Comparison of ENCODE assay signal across 8 cellular contexts in genomic region chr18:35174093-35174731, GRCh38.
DNase-seq lines count a peak whose midpoint lies in the region; ATAC-seq lines count a peak whose summit lies in the region.

No MANE protein-coding gene starts in this region.

- DNase-seq in NCI-H69 (lab: John Stamatoyannopoulos, UW) (peak; percentile 83), mesendoderm (peak; percentile 29), iPS-NIHi7 (ENCODE audit: extremely low spot score) (no peak), Ammon's horn (ENCODE audit: low spot score) (no peak), NCI-H128 (lab: John Stamatoyannopoulos, UW; ENCODE audit: unreplicated experiment) (no peak)
- DNase-seq in activated CD8-positive, alpha-beta memory T cell treated with anti-CD3 and anti-CD28 coated beads, Interleukin-2, amount 10 ng/mL, durations not matched to agents 7 days and 5 days: no peak

- no peak overlapping the region for H3K4me3 Mint-ChIP-seq in activated CD8-positive, alpha-beta memory T cell treated with anti-CD3 and anti-CD28 coated beads, Interleukin-2, amount 10 ng/mL, durations not matched to agents 7 days and 5 days

- H3K27me3 Mint-ChIP-seq in activated CD8-positive, alpha-beta memory T cell treated with anti-CD3 and anti-CD28 coated beads, Interleukin-2, amount 10 ng/mL, durations not matched to agents 7 days and 5 days: no peaks in the 10 kb centered on the region

- peaks cover 6% of the 10 kb centered on the region for H3K4me1 Mint-ChIP-seq in activated CD8-positive, alpha-beta memory T cell treated with anti-CD3 and anti-CD28 coated beads, Interleukin-2, amount 10 ng/mL, durations not matched to agents 7 days and 5 days

- no peak overlapping the region for H3K27ac ChIP-seq in mesendoderm (ENCODE audit: low read depth, low read length)

- no peaks in the 10 kb centered on the region for H3K27me3 ChIP-seq in mesendoderm (ENCODE audit: insufficient read depth, low read length, poor library complexity)

- no peaks in the 10 kb centered on the region for H3K79me1 ChIP-seq in mesendoderm (ENCODE audit: low read length)

- no peak overlapping the region for H4K8ac ChIP-seq in mesendoderm (ENCODE audit: low read depth, low read length)

- no peak overlapping the region for H2BK120ac ChIP-seq in mesendoderm (ENCODE audit: low read depth, low read length)

- H3K9me3 Mint-ChIP-seq in activated CD8-positive, alpha-beta memory T cell treated with anti-CD3 and anti-CD28 coated beads, Interleukin-2, amount 10 ng/mL, durations not matched to agents 7 days and 5 days (ENCODE audit: low read depth): peaks cover 3% of the 10 kb centered on the region

- ATAC-seq in GM19463 (IDR thresholded peaks at IDR 0.05; ENCODE audit: unreplicated experiment): peak; percentile 76
- ATAC-seq in HG03159 (IDR thresholded peaks at IDR 0.05; ENCODE audit: unreplicated experiment): peak; percentile 90
- no peak for ATAC-seq in activated CD8-positive, alpha-beta memory T cell treated with anti-CD3 and anti-CD28 coated beads, Interleukin-2, amount 10 ng/mL, durations not matched to agents 7 days and 5 days

- H2BK15ac ChIP-seq in mesendoderm (replicated peaks; ENCODE audit: low read depth): no peak overlapping the region

- H3K4me3 ChIP-seq in mesendoderm (ENCODE audit: low read length): no peak overlapping the region

- no CpG with 5 or more reads among the region's 5 CpGs for WGBS in mesendoderm (ENCODE audit: extremely low coverage, insufficient coverage, low lambda C conversion rate)

- no peak overlapping the region for H3K18ac ChIP-seq in mesendoderm (ENCODE audit: low read length)

- H3K4ac ChIP-seq in mesendoderm (ENCODE audit: low read depth, low read length): no peak overlapping the region

- no peak overlapping the region for H3K4me2 ChIP-seq in mesendoderm (ENCODE audit: low read length)

- no peak overlapping the region for H3K23ac ChIP-seq in mesendoderm (ENCODE audit: low read length)

- H3K36me3 Mint-ChIP-seq in activated CD8-positive, alpha-beta memory T cell treated with anti-CD3 and anti-CD28 coated beads, Interleukin-2, amount 10 ng/mL, durations not matched to agents 7 days and 5 days: no peaks in the 10 kb centered on the region

- no peak overlapping the region for H2AK5ac ChIP-seq in mesendoderm (ENCODE audit: low read length)

- H3K4me1 ChIP-seq in mesendoderm (ENCODE audit: control insufficient read depth, low read depth, low read length): no peaks in the 10 kb centered on the region

- no peak overlapping the region for H3K27ac Mint-ChIP-seq in activated CD8-positive, alpha-beta memory T cell treated with anti-CD3 and anti-CD28 coated beads, Interleukin-2, amount 10 ng/mL, durations not matched to agents 7 days and 5 days

- no peak overlapping the region for H3K56ac ChIP-seq in mesendoderm (ENCODE audit: low read length)

- no peaks in the 10 kb centered on the region for H3K36me3 ChIP-seq in mesendoderm (ENCODE audit: control insufficient read depth, insufficient read depth, low read length)

- no peaks in the 10 kb centered on the region for H3K79me2 ChIP-seq in mesendoderm (ENCODE audit: control insufficient read depth, insufficient read depth, low read length)

- H3K9ac ChIP-seq in mesendoderm (ENCODE audit: low read length): no peak overlapping the region

- H4K5ac ChIP-seq in mesendoderm (ENCODE audit: low read length): no peak overlapping the region

- no peak overlapping the region for H2BK5ac ChIP-seq in mesendoderm (ENCODE audit: low read length)

- CTCF ChIA-PET in activated CD8-positive, alpha-beta memory T cell treated with anti-CD3 and anti-CD28 coated beads, Interleukin-2, amount 10 ng/mL, durations not matched to agents 7 days and 5 days (lab: Charles Lee): interaction anchor here (0.9 kb wide), 1 partner anchor 29 kb away, joined by 3 read pairs; no protein-coding TSS in a partner anchor

Comparison
In these comparisons a context has a peak if more than half of its experiments do, and no peak if none do; other contexts are left out.
1. DNase-seq: peak in NCI-H69 (single experiment) and mesendoderm (single experiment); none in activated CD8-positive, alpha-beta memory T cell treated with anti-CD3 and anti-CD28 coated beads, Interleukin-2, amount 10 ng/mL, durations not matched to agents 7 days and 5 days (single experiment), iPS-NIHi7 (single experiment), Ammon's horn (single experiment) and NCI-H128 (single experiment).